In the genomic region with DNA sequence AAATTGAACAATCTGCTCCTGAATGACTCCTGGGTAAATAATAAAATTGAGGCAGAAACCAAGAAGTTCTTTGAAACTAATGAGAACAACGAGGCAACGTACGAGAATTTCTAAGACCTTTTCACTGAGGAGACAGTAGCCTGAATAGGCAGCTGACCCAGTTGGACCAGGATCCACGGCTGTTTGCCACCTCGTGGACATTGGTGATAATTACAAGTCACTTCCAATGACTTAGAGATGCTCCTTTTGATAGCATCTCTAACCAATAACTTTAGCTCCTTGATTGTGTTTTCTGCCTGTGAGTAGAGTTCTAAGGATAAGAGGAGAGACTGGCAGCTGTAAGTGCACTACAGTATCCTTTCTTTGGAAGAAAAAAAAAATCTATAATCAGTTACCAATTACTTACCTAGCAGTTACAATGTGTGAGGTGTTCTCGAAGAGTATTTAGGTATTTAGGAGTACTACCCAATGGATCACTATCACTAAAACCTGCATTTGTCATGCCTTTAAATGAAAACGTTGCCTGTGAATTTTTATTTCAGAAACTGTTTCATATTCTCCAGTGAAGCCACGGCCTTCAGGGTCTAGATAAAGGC, we compare ENCODE assay signal across 8 cellular contexts. TPM values are rescaled to one million over a fixed set of nuclear protein-coding genes. Genes with fewer than 3 reads are reported as not detected.
DNase-seq lines count a peak whose midpoint lies in the region; ATAC-seq and TF ChIP-seq lines count a peak whose summit lies in the region.

No MANE protein-coding gene starts in this region.

- no peak overlapping the region for H3K4me3 ChIP-seq in fibroblast of the aortic adventitia (ENCODE audit: low read depth, low read length)

- ATAC-seq in GM18508 (IDR thresholded peaks at IDR 0.05; ENCODE audit: insufficient read depth, unreplicated experiment) (peak; percentile 53), HG03196 (IDR thresholded peaks at IDR 0.05; ENCODE audit: unreplicated experiment) (peak; percentile 63)

- TF ChIP-seq CTCF in C4-2B (conservative IDR thresholded peaks at IDR 0.05) (peak; percentile 75), fibroblast of the aortic adventitia (IDR thresholded peaks at IDR 0.05; ENCODE audit: insufficient read depth, low read length) (peak; percentile 22)

- H3K27ac ChIP-seq in C4-2B: no peak overlapping the region

- DNase-seq in SHP77 (lab: John Stamatoyannopoulos, UW) (peak; percentile 32 to 48), fibroblast of the aortic adventitia (ENCODE audit: low read depth) (peak; percentile 4), renal cortical epithelial cell (ENCODE audit: low read depth) (peak; percentile 1), GM19238 (ENCODE audit: insufficient read length, low spot score) (no peak), cerebellum (ENCODE audit: low spot score) (no peak)

RNA-seq across cellular contexts. Expression of a gene that starts 31.3 kb away (rescaled TPM):
- total RNA-seq in fibroblast of the aortic adventitia (ENCODE audit: low replicate concordance): under 0.01 TPM in 1 of 2 replicates, not detected in the other
- total RNA-seq in renal cortical epithelial cell: under 0.01 and 0.20 TPM in 2 replicates
- total RNA-seq in cerebellum: 49.7 TPM

Comparison
In these comparisons a context has a peak if more than half of its experiments do, and no peak if none do; other contexts are left out.
1. DNase-seq: peak in SHP77 (2 of 2), fibroblast of the aortic adventitia (single experiment) and renal cortical epithelial cell (single experiment); none in GM19238 (single experiment) and cerebellum (single experiment).
2. RNA of a gene that starts 31.3 kb away (total RNA-seq): 49.7 TPM in cerebellum (single experiment); under 0.01 to 0.20 TPM in renal cortical epithelial cell and under 0.01 TPM in fibroblast of the aortic adventitia; every median in the first group is over 10 times any median in the second.